ENCODE assay signal across 8 cellular contexts in genomic region chr12:88141774-88142609, GRCh38. TPM values are rescaled to one million over a fixed set of nuclear protein-coding genes. Genes with fewer than 3 reads are reported as not detected.
A peak's percentile ranks its signal among the peaks of the same experiment; 100 is the strongest.
DNase-seq lines count a peak whose midpoint lies in the region; ATAC-seq and TF ChIP-seq lines count a peak whose summit lies in the region.

A gene with protein sequence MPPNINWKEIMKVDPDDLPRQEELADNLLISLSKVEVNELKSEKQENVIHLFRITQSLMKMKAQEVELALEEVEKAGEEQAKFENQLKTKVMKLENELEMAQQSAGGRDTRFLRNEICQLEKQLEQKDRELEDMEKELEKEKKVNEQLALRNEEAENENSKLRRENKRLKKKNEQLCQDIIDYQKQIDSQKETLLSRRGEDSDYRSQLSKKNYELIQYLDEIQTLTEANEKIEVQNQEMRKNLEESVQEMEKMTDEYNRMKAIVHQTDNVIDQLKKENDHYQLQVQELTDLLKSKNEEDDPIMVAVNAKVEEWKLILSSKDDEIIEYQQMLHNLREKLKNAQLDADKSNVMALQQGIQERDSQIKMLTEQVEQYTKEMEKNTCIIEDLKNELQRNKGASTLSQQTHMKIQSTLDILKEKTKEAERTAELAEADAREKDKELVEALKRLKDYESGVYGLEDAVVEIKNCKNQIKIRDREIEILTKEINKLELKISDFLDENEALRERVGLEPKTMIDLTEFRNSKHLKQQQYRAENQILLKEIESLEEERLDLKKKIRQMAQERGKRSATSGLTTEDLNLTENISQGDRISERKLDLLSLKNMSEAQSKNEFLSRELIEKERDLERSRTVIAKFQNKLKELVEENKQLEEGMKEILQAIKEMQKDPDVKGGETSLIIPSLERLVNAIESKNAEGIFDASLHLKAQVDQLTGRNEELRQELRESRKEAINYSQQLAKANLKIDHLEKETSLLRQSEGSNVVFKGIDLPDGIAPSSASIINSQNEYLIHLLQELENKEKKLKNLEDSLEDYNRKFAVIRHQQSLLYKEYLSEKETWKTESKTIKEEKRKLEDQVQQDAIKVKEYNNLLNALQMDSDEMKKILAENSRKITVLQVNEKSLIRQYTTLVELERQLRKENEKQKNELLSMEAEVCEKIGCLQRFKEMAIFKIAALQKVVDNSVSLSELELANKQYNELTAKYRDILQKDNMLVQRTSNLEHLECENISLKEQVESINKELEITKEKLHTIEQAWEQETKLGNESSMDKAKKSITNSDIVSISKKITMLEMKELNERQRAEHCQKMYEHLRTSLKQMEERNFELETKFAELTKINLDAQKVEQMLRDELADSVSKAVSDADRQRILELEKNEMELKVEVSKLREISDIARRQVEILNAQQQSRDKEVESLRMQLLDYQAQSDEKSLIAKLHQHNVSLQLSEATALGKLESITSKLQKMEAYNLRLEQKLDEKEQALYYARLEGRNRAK (N-terminal part only) (minus strand): TSS chr12:88142088. CDS start chr12:88141307, 781 bp downstream.
Gene TMTC3, plus strand, starts transcription at chr12:88142307. Its CDS starts 6,009 bp downstream, at chr12:88148316.

- no peak for TF ChIP-seq CTCF in type B pancreatic cell (conservative IDR thresholded peaks at IDR 0.05)

- DNase-seq in NCI-H146 treated with DMSO at 0.1 percent for 48 hours (lab: John Stamatoyannopoulos, UW; ENCODE audit: unreplicated experiment) (peak; percentile 98), T-helper 1 cell (peak; percentile 85 to 98 (median 92)), amygdala (lab: John Stamatoyannopoulos, UW) (peak; percentile 65 to 99 (median 97)), left cardiac atrium (peak; percentile 95), posterior cingulate gyrus (peak; percentile 94 to 99 (median 96)), type B pancreatic cell (ENCODE audit: extremely low spot score, unreplicated experiment) (peak; percentile 91)

- no peaks in the 10 kb centered on the region for H3K27me3 Mint-ChIP-seq in type B pancreatic cell

- peaks cover 32% of the 10 kb centered on the region for H3K4me1 Mint-ChIP-seq in type B pancreatic cell (ENCODE audit: unreplicated experiment)

- ATAC-seq in HG02884 (IDR thresholded peaks at IDR 0.05; ENCODE audit: unreplicated experiment) (peak; percentile 94), left cardiac atrium (peak; percentile 99)

- intact Hi-C loops in left cardiac atrium (cut with DNase I) (no loop called here), posterior cingulate gyrus (cut with DNase I) (loop anchor here (5.0 to 10.0 kb wide), 4 partner anchors 105 to 1385 kb away; partner anchors contain the start of gene POC1B)

- H3K36me3 Mint-ChIP-seq in type B pancreatic cell = peaks cover 16% of the 10 kb centered on the region

- TF ChIP-seq POLR2A in GM15510 (IDR thresholded peaks at IDR 0.05; ENCODE audit: borderline replicate concordance, extremely low read depth, insufficient read length) = peak; percentile 65

- peak within 1 kb of the TSS; percentile 93 for H3K27ac Mint-ChIP-seq in type B pancreatic cell

- H3K9me3 Mint-ChIP-seq in type B pancreatic cell = no peaks in the 10 kb centered on the region

- H3K4me3 Mint-ChIP-seq in type B pancreatic cell = peak within 1 kb of the TSS; percentile 92

RNA-seq across cellular contexts. Expression of the first gene that starts in this region (rescaled TPM):
- total RNA-seq in left cardiac atrium (1 to 10 TPM; 5.8 to 7.6 TPM), type B pancreatic cell (ENCODE audit: low replicate concordance) (8.0 and 28.5 TPM in 2 replicates)

RNA-seq across cellular contexts. Expression of gene TMTC3, which starts in this region (rescaled TPM):
- total RNA-seq in left cardiac atrium (10 to 100 TPM; 11.2 to 13.1 TPM), type B pancreatic cell (ENCODE audit: low replicate concordance) (34.1 and 38.5 TPM in 2 replicates)

Comparison
In these comparisons a context has a peak if more than half of its experiments do, and no peak if none do; other contexts are left out.
1. Peak in every context shown above with its lines: DNase-seq and ATAC-seq.